ENCODE assay signal across 16 cellular contexts in genomic region chr15:34233614-34234013, GRCh38. TPM values are rescaled to one million over a fixed set of nuclear protein-coding genes. Genes with fewer than 3 reads are reported as not detected.
DNase-seq lines count a peak whose midpoint lies in the region; ATAC-seq and TF ChIP-seq lines count a peak whose summit lies in the region.
"Had no signal": no experiment of that assay in that cellular context is flagged by ENCODE, and none has a peak within 500 bp of the region (broad histone marks: within the 10 kb centered on the region; RNA-seq: fewer than 3 reads in every experiment).

No MANE protein-coding gene starts in this region.

- H3K27ac ChIP-seq in neutrophil: peak overlapping the region; percentile 39
- H3K27ac ChIP-seq: heart left ventricle had no signal

- peak overlapping the region; percentile 82 for H3K27ac Mint-ChIP-seq in activated T-cell treated with anti-CD3 and anti-CD28 coated beads, Interleukin-2, amount 50 U/mL, for 72 hours
- H3K27ac Mint-ChIP-seq in activated naive CD8-positive, alpha-beta T cell: peak overlapping the region; percentile 71

- no peak overlapping the region for H3K4me3 ChIP-seq in neutrophil (ENCODE audit: low read depth in 1 of 2, low read length in 1 of 2)
- H3K4me3 ChIP-seq: heart left ventricle had no signal

- no peak for TF ChIP-seq CTCF in neutrophil (IDR thresholded peaks at IDR 0.05)

- peaks cover 94% of the 10 kb centered on the region for H3K36me3 ChIP-seq in neutrophil

- H3K4me1 Mint-ChIP-seq in activated T-cell treated with anti-CD3 and anti-CD28 coated beads, Interleukin-2, amount 50 U/mL, for 72 hours (ENCODE audit: low read depth): peaks cover 12% of the 10 kb centered on the region
- peaks cover 5% of the 10 kb centered on the region for H3K4me1 Mint-ChIP-seq in activated naive CD8-positive, alpha-beta T cell (ENCODE audit: low read depth)
- H3K4me1 Mint-ChIP-seq: CD4-positive, CD25-positive, alpha-beta regulatory T cell; central memory CD8-positive, alpha-beta T cell had no signal

- DNase-seq in activated T-cell treated with anti-CD3 and anti-CD28 coated beads, Interleukin-2, amount 50 U/mL, for 72 hours: peak in 1 of 2 donors; percentile 8
- no peak for DNase-seq in activated T-cell treated with anti-CD3 and anti-CD28 coated beads, Interleukin-2, amount 50 U/mL, for 1 hour
- peak; percentile 40 for DNase-seq in NCI-H1436 treated with DMSO at 0.1 percent for 48 hours (lab: John Stamatoyannopoulos, UW)
- DNase-seq: activated CD4-positive, alpha-beta T cell treated with anti-CD3 and anti-CD28 coated beads, Interleukin-2, amount 50 U/mL, for 1 hour; CD4-positive, CD25-positive, alpha-beta regulatory T cell; effector CD4-positive, alpha-beta T cell; heart left ventricle; NCI-H526 treated with DMSO at 0.1 percent for 48 hours; SHP77 had no signal

- peak overlapping the region in 1 of 2 donors; percentile 35 for H3K4me3 Mint-ChIP-seq in activated T-cell treated with anti-CD3 and anti-CD28 coated beads, Interleukin-2, amount 50 U/mL, for 72 hours
- H3K4me3 Mint-ChIP-seq in activated naive CD8-positive, alpha-beta T cell: no peak overlapping the region
- H3K4me3 Mint-ChIP-seq: CD4-positive, CD25-positive, alpha-beta regulatory T cell; central memory CD8-positive, alpha-beta T cell had no signal

- peak; percentile 53 to 95 for ATAC-seq in activated T-cell treated with anti-CD3 and anti-CD28 coated beads, Interleukin-2, amount 50 U/mL, for 72 hours (replicated peaks in 1 of 2)
- no peak for ATAC-seq in HG02970 (IDR thresholded peaks at IDR 0.05; ENCODE audit: low FRiP score, unreplicated experiment)
- no peak for ATAC-seq in GM21576 (IDR thresholded peaks at IDR 0.05; ENCODE audit: unreplicated experiment)
- no peak for ATAC-seq in GM21529 (IDR thresholded peaks at IDR 0.05; ENCODE audit: unreplicated experiment)
- ATAC-seq: heart left ventricle, HepG2 had no signal

- no peaks in the 10 kb centered on the region for H3K27me3 ChIP-seq in neutrophil
- H3K27me3 ChIP-seq: heart left ventricle had no signal

- H3K27me3 Mint-ChIP-seq in activated T-cell treated with anti-CD3 and anti-CD28 coated beads, Interleukin-2, amount 50 U/mL, for 72 hours (ENCODE audit: low read depth): no peaks in the 10 kb centered on the region
- H3K27me3 Mint-ChIP-seq in activated naive CD8-positive, alpha-beta T cell: no peaks in the 10 kb centered on the region
- H3K27me3 Mint-ChIP-seq: CD4-positive, CD25-positive, alpha-beta regulatory T cell; central memory CD8-positive, alpha-beta T cell had no signal

- peaks cover 5 to 14% of the 10 kb centered on the region in 2 donors for H3K36me3 Mint-ChIP-seq in activated T-cell treated with anti-CD3 and anti-CD28 coated beads, Interleukin-2, amount 50 U/mL, for 72 hours (ENCODE audit: insufficient read depth in 2 of 2)
- H3K36me3 Mint-ChIP-seq in activated naive CD8-positive, alpha-beta T cell: peaks cover 4% of the 10 kb centered on the region

- H3K9me3 ChIP-seq in neutrophil: no peaks in the 10 kb centered on the region
- H3K9me3 ChIP-seq: heart left ventricle had no signal

- no peaks in the 10 kb centered on the region for H3K4me1 ChIP-seq in neutrophil (ENCODE audit: control insufficient read depth in 1 of 2, insufficient read depth in 1 of 2, low read depth in 1 of 2, low read length in 1 of 2)
- H3K4me1 ChIP-seq: heart left ventricle had no signal

- H3K9me3 Mint-ChIP-seq in activated T-cell treated with anti-CD3 and anti-CD28 coated beads, Interleukin-2, amount 50 U/mL, for 72 hours: no peaks in the 10 kb centered on the region
- H3K9me3 Mint-ChIP-seq in activated naive CD8-positive, alpha-beta T cell (ENCODE audit: low read depth): no peaks in the 10 kb centered on the region
- H3K9me3 Mint-ChIP-seq: CD4-positive, CD25-positive, alpha-beta regulatory T cell; central memory CD8-positive, alpha-beta T cell had no signal

RNA-seq across cellular contexts. Expression of gene EMC4, which starts 8.8 kb away (rescaled TPM):
- total RNA-seq in activated T-cell treated with anti-CD3 and anti-CD28 coated beads, Interleukin-2, amount 50 U/mL, for 72 hours: 10 to 100 TPM; 74.6 to 85.0 TPM

RNA-seq across cellular contexts. Expression of gene KATNBL1, which starts 23.7 kb away (rescaled TPM):
- 10 to 100 TPM; 39.2 to 41.3 TPM for total RNA-seq in activated T-cell treated with anti-CD3 and anti-CD28 coated beads, Interleukin-2, amount 50 U/mL, for 72 hours

Comparison
In these comparisons a context has a peak if more than half of its experiments do, and no peak if none do; other contexts are left out.
1. ATAC-seq: peak in activated T-cell treated with anti-CD3 and anti-CD28 coated beads, Interleukin-2, amount 50 U/mL, for 72 hours (2 of 2); none in HG02970 (single experiment), GM21576 (single experiment) and GM21529 (single experiment).